In genomic region chr2:74587664-74588277, GRCh38 we compare ENCODE assay signal across 1 cellular context.
TF ChIP-seq lines count a peak whose summit lies in the region.

No MANE protein-coding gene starts in this region.

TF ChIP-seq in IMR-90, 13 proteins besides CTCF, POLR2A, EP300 and RAD21:
- TF ChIP-seq SMC3 (IDR thresholded peaks at IDR 0.05; ENCODE audit: low read depth, low read length) (peak; percentile 84), MAFK (IDR thresholded peaks at IDR 0.05; ENCODE audit: low read depth, low read length) (no peak), MAZ (IDR thresholded peaks at IDR 0.05; ENCODE audit: borderline replicate concordance, low read depth, low read length) (no peak), NFE2L2 (IDR thresholded peaks at IDR 0.05; ENCODE audit: low read depth, low read length) (no peak), CEBPB (IDR thresholded peaks at IDR 0.05; ENCODE audit: low read depth, low read length) (peak; percentile 58; the same call in 1 of the 2 replicates), MXI1 (IDR thresholded peaks at IDR 0.05; ENCODE audit: borderline replicate concordance, low read depth, low read length) (no peak), FOS (IDR thresholded peaks at IDR 0.05; ENCODE audit: low read depth, low read length) (no peak), USF2 (IDR thresholded peaks at IDR 0.05; ENCODE audit: low read depth, low read length) (no peak)
- TF ChIP-seq, protein P1, sequence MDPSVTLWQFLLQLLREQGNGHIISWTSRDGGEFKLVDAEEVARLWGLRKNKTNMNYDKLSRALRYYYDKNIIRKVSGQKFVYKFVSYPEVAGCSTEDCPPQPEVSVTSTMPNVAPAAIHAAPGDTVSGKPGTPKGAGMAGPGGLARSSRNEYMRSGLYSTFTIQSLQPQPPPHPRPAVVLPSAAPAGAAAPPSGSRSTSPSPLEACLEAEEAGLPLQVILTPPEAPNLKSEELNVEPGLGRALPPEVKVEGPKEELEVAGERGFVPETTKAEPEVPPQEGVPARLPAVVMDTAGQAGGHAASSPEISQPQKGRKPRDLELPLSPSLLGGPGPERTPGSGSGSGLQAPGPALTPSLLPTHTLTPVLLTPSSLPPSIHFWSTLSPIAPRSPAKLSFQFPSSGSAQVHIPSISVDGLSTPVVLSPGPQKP (IDR thresholded peaks at IDR 0.05; ENCODE audit: borderline replicate concordance, low read depth, low read length): no peak
